8 cellular contexts compared by ENCODE assay signal in the genomic region with DNA sequence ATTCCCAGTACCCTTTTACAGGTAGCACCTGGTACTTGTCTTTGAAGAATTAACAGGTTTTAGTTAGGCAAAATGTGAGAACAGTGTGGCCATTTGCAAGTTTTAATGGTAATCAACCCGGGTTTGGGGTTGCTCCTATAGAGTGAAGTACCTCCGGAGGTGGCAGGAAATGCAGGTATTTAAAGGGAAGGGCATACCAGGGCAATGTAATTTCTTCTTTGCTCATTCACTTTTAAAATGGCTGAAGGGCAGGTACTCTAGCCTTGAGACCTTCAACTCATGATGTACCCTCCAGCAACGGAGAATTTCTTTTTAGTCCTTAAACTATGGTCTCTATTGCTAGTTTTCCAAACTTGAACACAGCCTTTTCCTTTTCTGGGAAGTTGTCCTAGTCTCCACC. TPM values are rescaled to one million over a fixed set of nuclear protein-coding genes. Genes with fewer than 3 reads are reported as not detected.
DNase-seq lines count a peak whose midpoint lies in the region; ATAC-seq and TF ChIP-seq lines count a peak whose summit lies in the region.

No MANE protein-coding gene starts in this region.

- no peaks in the 10 kb centered on the region for H3K27me3 ChIP-seq in CD4-positive, alpha-beta T cell (ENCODE audit: control insufficient read depth, insufficient read depth, low read length)
- H3K27me3 ChIP-seq in duodenal mucosa (ENCODE audit: control insufficient read depth in 1 of 2, insufficient read depth in 2 of 2, low read length in 2 of 2) = no peaks in the 10 kb centered on the region

- H3K27me3 Mint-ChIP-seq in CD4-positive, alpha-beta T cell = no peaks in the 10 kb centered on the region
- H3K27me3 Mint-ChIP-seq in nephron progenitor cell (ENCODE audit: low read depth, poor library complexity) = peaks cover 5% of the 10 kb centered on the region

- no peak for ATAC-seq in CD4-positive, alpha-beta T cell (ENCODE audit: poor library complexity)
- ATAC-seq in GM18868 (IDR thresholded peaks at IDR 0.05; ENCODE audit: unreplicated experiment) (no peak), HG03442 (IDR thresholded peaks at IDR 0.05; ENCODE audit: unreplicated experiment) (no peak), HG02678 (IDR thresholded peaks at IDR 0.05; ENCODE audit: unreplicated experiment) (no peak)

- peaks cover 52% of the 10 kb centered on the region for H3K4me1 Mint-ChIP-seq in CD4-positive, alpha-beta T cell (ENCODE audit: low read depth)
- peaks cover 58% of the 10 kb centered on the region for H3K4me1 Mint-ChIP-seq in nephron progenitor cell

- peak overlapping the region; percentile 100 for H3K4me3 Mint-ChIP-seq in CD4-positive, alpha-beta T cell
- peak overlapping the region; percentile 92 for H3K4me3 Mint-ChIP-seq in nephron progenitor cell

- TF ChIP-seq CTCF in CD4-positive, alpha-beta T cell (IDR thresholded peaks at IDR 0.05) = no peak
- TF ChIP-seq CTCF in nephron progenitor cell (IDR thresholded peaks at IDR 0.05) = no peak

- peaks cover 26 to 29% of the 10 kb centered on the region in 2 donors for H3K4me1 ChIP-seq in duodenal mucosa (ENCODE audit: control insufficient read depth in 1 of 2, insufficient read depth in 2 of 2, low read length in 2 of 2)

- peak overlapping the region; percentile 95 for H3K27ac ChIP-seq in CD4-positive, alpha-beta T cell (ENCODE audit: low read depth, low read length)
- no peak overlapping the region for H3K27ac ChIP-seq in duodenal mucosa (ENCODE audit: low read depth, low read length)

- peak overlapping the region; percentile 100 for H3K27ac Mint-ChIP-seq in CD4-positive, alpha-beta T cell
- peak overlapping the region; percentile 100 for H3K27ac Mint-ChIP-seq in nephron progenitor cell

- H3K36me3 ChIP-seq in duodenal mucosa (ENCODE audit: control insufficient read depth in 1 of 2, insufficient read depth in 2 of 2, low read length in 2 of 2) = no peaks in the 10 kb centered on the region

- H3K9ac ChIP-seq in duodenal mucosa (ENCODE audit: low read depth in 1 of 2, low read length in 2 of 2) = peak overlapping the region; percentile 98

- H3K9me3 Mint-ChIP-seq in CD4-positive, alpha-beta T cell = no peaks in the 10 kb centered on the region
- peaks cover 4% of the 10 kb centered on the region for H3K9me3 Mint-ChIP-seq in nephron progenitor cell

- POLR2A ChIA-PET in CD4-positive, alpha-beta T cell (lab: Charles Lee) = interaction anchor here (1.3 to 3.1 kb wide), 9 partner anchors 20 to 1321 kb away, joined by 3 to 97 read pairs (median 4); a partner anchor contains a TSS

- intact Hi-C loops in CD4-positive, alpha-beta T cell (cut with DNase I, micrococcal nuclease) = loop anchor here (2.0 to 10.0 kb wide), 7 partner anchors 88 to 1594 kb away; a partner anchor contains a TSS

- H3K4me3 ChIP-seq in duodenal mucosa (ENCODE audit: low read depth in 1 of 2, low read length in 2 of 2) = peak overlapping the region; percentile 96 to 97

- CTCF ChIA-PET in CD4-positive, alpha-beta T cell (lab: Charles Lee) = interaction anchor here (1.0 to 2.1 kb wide), 2 partner anchors 25 to 56 kb away, joined by 3 to 6 read pairs; a partner anchor contains a TSS

- no peaks in the 10 kb centered on the region for H3K9me3 ChIP-seq in CD4-positive, alpha-beta T cell (ENCODE audit: control insufficient read depth, low read length)
- H3K9me3 ChIP-seq in duodenal mucosa (ENCODE audit: control insufficient read depth in 1 of 2, low read length in 2 of 2) = no peaks in the 10 kb centered on the region

- DNase-seq in CD4-positive, alpha-beta T cell = no peak
- DNase-seq in NCI-H69 (lab: John Stamatoyannopoulos, UW) (peak; percentile 33), nephron progenitor cell (no peak), putamen (ENCODE audit: low spot score) (no peak)

- peaks cover 31% of the 10 kb centered on the region for H3K36me3 Mint-ChIP-seq in CD4-positive, alpha-beta T cell (ENCODE audit: low read depth)
- H3K36me3 Mint-ChIP-seq in nephron progenitor cell (ENCODE audit: low read depth) = peaks cover 18% of the 10 kb centered on the region

RNA-seq across cellular contexts. Expression of a gene that starts 1.3 kb away (rescaled TPM):
- 10 to 100 TPM; 42.2 to 44.7 TPM for total RNA-seq in CD4-positive, alpha-beta T cell

RNA-seq across cellular contexts. Expression of a gene that starts 24.2 kb away (rescaled TPM):
- total RNA-seq in CD4-positive, alpha-beta T cell = 10 to 100 TPM; 17.7 to 20.1 TPM
